ENCODE assay signal across 9 cellular contexts in the genomic region with DNA sequence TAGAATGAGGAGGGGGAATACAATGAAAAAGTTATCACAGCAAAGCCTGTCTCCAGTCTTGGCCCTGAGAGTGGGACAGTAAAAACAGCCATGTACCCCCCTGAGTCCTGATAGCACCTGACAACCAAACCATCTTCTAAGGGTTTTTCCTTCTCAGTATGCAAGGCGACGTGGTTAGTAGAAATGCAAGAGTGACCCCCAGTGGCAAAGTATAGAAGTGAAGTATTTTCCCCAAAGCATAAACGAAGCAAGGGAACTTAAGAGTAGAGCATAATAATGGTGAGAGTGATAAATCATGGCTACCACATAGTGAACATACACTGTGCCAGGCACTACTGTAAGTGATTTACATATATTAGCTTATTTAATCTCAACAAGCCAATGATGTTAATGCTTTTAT. TPM values are rescaled to one million over a fixed set of nuclear protein-coding genes. Genes with fewer than 3 reads are reported as not detected.
DNase-seq lines count a peak whose midpoint lies in the region.
"Had no signal": no experiment of that assay in that cellular context is flagged by ENCODE, and none has a peak within 500 bp of the region (broad histone marks: within the 10 kb centered on the region; RNA-seq: fewer than 3 reads in every experiment).

No MANE protein-coding gene starts in this region.

- no peaks in the 10 kb centered on the region for H3K4me1 Mint-ChIP-seq in immature natural killer cell

- peak; percentile 20 for DNase-seq in DMS 273 treated with DMSO at 0.1 percent for 48 hours (lab: John Stamatoyannopoulos, UW)
- DNase-seq in GM19238 (ENCODE audit: insufficient read length, low spot score), result peak; percentile 1
- peak; percentile 35 for DNase-seq in HT1080 (ENCODE audit: low read depth)
- peak; percentile 19 for DNase-seq in SKM-1 (lab: John Stamatoyannopoulos, UW; ENCODE audit: unreplicated experiment)
- DNase-seq in iPS DF 19.7 (ENCODE audit: low read depth, low spot score), result peak; percentile 15
- no peak for DNase-seq in cerebellum (ENCODE audit: low spot score)
- DNase-seq in stimulated activated CD4-positive, alpha-beta T cell treated with anti-CD3 and anti-CD28 coated beads, Interleukin-2, amount 100 ng/mL, for 48 hours, result no peak
- DNase-seq in immature natural killer cell, result no peak

- no peaks in the 10 kb centered on the region for H3K9me3 Mint-ChIP-seq in immature natural killer cell

- peaks cover 0 to 4% (median 0%) of the 10 kb centered on the region in 3 donors for H3K27me3 Mint-ChIP-seq in immature natural killer cell (ENCODE audit: low read depth in 3 of 3)

- no peak overlapping the region for H3K4me3 Mint-ChIP-seq in immature natural killer cell

- no peak overlapping the region for H3K27ac Mint-ChIP-seq in immature natural killer cell

- H3K36me3 Mint-ChIP-seq in immature natural killer cell, result no peaks in the 10 kb centered on the region

RNA-seq across cellular contexts. Expression of gene FAM47C, which starts 52.8 kb away (rescaled TPM):
- total RNA-seq in HT1080 (2014; rRNA removed; shearing (Covaris generic)), result not detected in 2 replicates
- not detected in 2 replicates for polyA plus RNA-seq in HT1080 (2015; cell fraction: cytosol; rRNA removed)
- not detected in 2 replicates for polyA plus RNA-seq in HT1080 (2015; cell fraction: nucleus; rRNA removed)
- not detected for total RNA-seq in cerebellum
- not detected for polyA plus RNA-seq in immature natural killer cell
- total RNA-seq: skeletal muscle tissue had no signal

Comparison
In these comparisons a context has a peak if more than half of its experiments do, and no peak if none do; other contexts are left out.
1. DNase-seq: peak in DMS 273 treated with DMSO at 0.1 percent for 48 hours (single experiment), GM19238 (single experiment), HT1080 (single experiment), SKM-1 (single experiment) and iPS DF 19.7 (single experiment); none in cerebellum (single experiment), stimulated activated CD4-positive, alpha-beta T cell treated with anti-CD3 and anti-CD28 coated beads, Interleukin-2, amount 100 ng/mL, for 48 hours (0 of 2) and immature natural killer cell (0 of 3).